22 cellular contexts compared by ENCODE assay signal in the genomic region with DNA sequence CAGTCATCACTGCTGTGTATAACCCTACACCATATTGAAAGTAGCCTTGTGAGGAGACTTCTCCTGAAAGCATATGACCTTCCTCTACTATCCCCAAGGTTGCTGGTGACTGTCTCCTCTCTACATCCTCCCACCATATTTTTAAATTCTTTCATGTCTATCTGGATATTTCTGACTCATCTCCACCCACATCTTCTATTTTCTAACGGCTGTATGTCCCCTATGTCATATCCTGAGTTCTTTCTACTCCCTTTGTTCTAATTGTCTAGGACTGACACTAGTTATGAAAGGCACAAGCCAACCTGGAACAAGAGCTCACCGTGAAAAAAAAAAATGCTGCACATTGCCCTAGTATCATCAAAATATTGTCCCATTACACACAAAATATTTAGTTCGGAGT.
"Had no signal": no experiment of that assay in that cellular context is flagged by ENCODE, and none has a peak within 500 bp of the region (broad histone marks: within the 10 kb centered on the region; RNA-seq: fewer than 3 reads in every experiment).

No MANE protein-coding gene starts in this region.

- H3K9me3 Mint-ChIP-seq: activated CD4-positive, alpha-beta T cell treated with anti-CD3 and anti-CD28 coated beads, Interleukin-2, amount 10 ng/mL, durations not matched to agents 7 days and 5 days; nephron had no signal

- H3K27me3 Mint-ChIP-seq: activated CD4-positive, alpha-beta T cell treated with anti-CD3 and anti-CD28 coated beads, Interleukin-2, amount 10 ng/mL, durations not matched to agents 7 days and 5 days; activated CD8-positive, alpha-beta T cell treated with anti-CD3 and anti-CD28 coated beads for 36 hours; activated naive CD4-positive, alpha-beta T cell treated with anti-CD3 and anti-CD28 coated beads, Interleukin-2, amount 50 U/mL, for 24 hours; activated T-helper 17 cell treated with anti-CD3 and anti-CD28 coated beads, Interleukin-2, amount 50 U/mL, for 72 hours had no signal

- H3K36me3 Mint-ChIP-seq: activated naive CD4-positive, alpha-beta T cell treated with anti-CD3 and anti-CD28 coated beads, Interleukin-2, amount 50 U/mL, for 24 hours; stimulated activated effector memory CD8-positive, alpha-beta T cell treated with anti-CD3 and anti-CD28 coated beads, Interleukin-12 subunit alpha, Interleukin-12 subunit beta, amount 100 ng/mL, for 72 hours had no signal

- H3K27me3 ChIP-seq: colonic mucosa, gastrocnemius medialis, stomach, thyroid gland had no signal

- DNase-seq: activated CD4-positive, alpha-beta T cell treated with anti-CD3 and anti-CD28 coated beads, Interleukin-2, amount 10 ng/mL, durations not matched to agents 7 days and 5 days; activated CD4-positive, CD25-positive, alpha-beta regulatory T cell treated with anti-CD3 and anti-CD28 coated beads, Interleukin-2, amount 50 U/mL, for 72 hours; activated CD8-positive, alpha-beta T cell treated with anti-CD3 and anti-CD28 coated beads for 36 hours; activated T-cell treated with anti-CD3 and anti-CD28 coated beads, Interleukin-2, amount 50 U/mL, for 4 hours; cerebellar nuclear complex; colonic mucosa; effector memory CD4-positive, alpha-beta T cell; gastrocnemius medialis; glutamatergic neuron; islet precursor cell; left ventricle myocardium inferior; stimulated activated CD4-positive, alpha-beta T cell treated with anti-CD3 and anti-CD28 coated beads, Interleukin-4, amount 100 ng/mL, for 24 hours; stomach; T-helper 2 cell; thyroid gland had no signal

- H3K4me1 Mint-ChIP-seq: activated CD4-positive, alpha-beta T cell treated with anti-CD3 and anti-CD28 coated beads, Interleukin-2, amount 10 ng/mL, durations not matched to agents 7 days and 5 days; activated naive CD4-positive, alpha-beta T cell treated with anti-CD3 and anti-CD28 coated beads, Interleukin-2, amount 50 U/mL, for 24 hours; activated T-helper 17 cell treated with anti-CD3 and anti-CD28 coated beads, Interleukin-2, amount 50 U/mL, for 72 hours; nephron; stimulated activated effector memory CD8-positive, alpha-beta T cell treated with anti-CD3 and anti-CD28 coated beads, Interleukin-12 subunit alpha, Interleukin-12 subunit beta, amount 100 ng/mL, for 72 hours had no signal

- H3K27ac Mint-ChIP-seq: activated CD4-positive, alpha-beta T cell treated with anti-CD3 and anti-CD28 coated beads, Interleukin-2, amount 10 ng/mL, durations not matched to agents 7 days and 5 days; activated CD8-positive, alpha-beta T cell treated with anti-CD3 and anti-CD28 coated beads for 36 hours; activated naive CD4-positive, alpha-beta T cell treated with anti-CD3 and anti-CD28 coated beads, Interleukin-2, amount 50 U/mL, for 24 hours; activated T-helper 17 cell treated with anti-CD3 and anti-CD28 coated beads, Interleukin-2, amount 50 U/mL, for 72 hours; nephron; stimulated activated effector memory CD8-positive, alpha-beta T cell treated with anti-CD3 and anti-CD28 coated beads, Interleukin-12 subunit alpha, Interleukin-12 subunit beta, amount 100 ng/mL, for 72 hours had no signal

- H3K4me3 ChIP-seq: colonic mucosa, gastrocnemius medialis, left ventricle myocardium inferior, lung, skin epidermis, stomach, thyroid gland had no signal

- H3K4me3 Mint-ChIP-seq: activated CD4-positive, alpha-beta T cell treated with anti-CD3 and anti-CD28 coated beads, Interleukin-2, amount 10 ng/mL, durations not matched to agents 7 days and 5 days; activated CD8-positive, alpha-beta T cell treated with anti-CD3 and anti-CD28 coated beads for 36 hours; activated naive CD4-positive, alpha-beta T cell treated with anti-CD3 and anti-CD28 coated beads, Interleukin-2, amount 50 U/mL, for 24 hours; activated T-cell treated with anti-CD3 and anti-CD28 coated beads, Interleukin-2, amount 50 U/mL, for 4 hours; activated T-helper 17 cell treated with anti-CD3 and anti-CD28 coated beads, Interleukin-2, amount 50 U/mL, for 72 hours; nephron; stimulated activated effector memory CD8-positive, alpha-beta T cell treated with anti-CD3 and anti-CD28 coated beads, Interleukin-12 subunit alpha, Interleukin-12 subunit beta, amount 100 ng/mL, for 72 hours had no signal

- H3K4me1 ChIP-seq: colonic mucosa, gastrocnemius medialis, left ventricle myocardium inferior, stomach, thyroid gland had no signal

- ATAC-seq: activated CD8-positive, alpha-beta T cell treated with anti-CD3 and anti-CD28 coated beads for 36 hours; activated T-helper 17 cell treated with anti-CD3 and anti-CD28 coated beads, Interleukin-2, amount 50 U/mL, for 72 hours; gastrocnemius medialis; sciatic nerve; stimulated activated effector memory CD8-positive, alpha-beta T cell treated with anti-CD3 and anti-CD28 coated beads, Interleukin-12 subunit alpha, Interleukin-12 subunit beta, amount 100 ng/mL, for 72 hours had no signal

- H3K27ac ChIP-seq: colonic mucosa, gastrocnemius medialis, left ventricle myocardium inferior, skin epidermis, stomach, thyroid gland had no signal

- H3K36me3 ChIP-seq: colonic mucosa, gastrocnemius medialis, left ventricle myocardium inferior, stomach, thyroid gland had no signal

- H3K9me3 ChIP-seq: colonic mucosa, gastrocnemius medialis, left ventricle myocardium inferior, stomach, thyroid gland had no signal
